1 cellular context compared by ENCODE assay signal in genomic region chr16:30957456-30958163, GRCh38.
A peak's percentile ranks its signal among the peaks of the same experiment; 100 is the strongest.
TF ChIP-seq lines count a peak whose summit lies in the region.

Gene SETD1A (plus strand): TSS chr16:30957754. CDS start chr16:30958732, 978 bp downstream.

TF ChIP-seq in HepG2, 621 proteins besides CTCF, POLR2A, EP300 and RAD21 (continued from another document and continues in another):
- TF ChIP-seq ZBTB14 (CRISPR knock-in tag; IDR thresholded peaks at IDR 0.05) (peak; percentile 87), NR2C2 (CRISPR knock-in tag; IDR thresholded peaks at IDR 0.05; ENCODE audit: borderline replicate concordance) (peak; percentile 93), UBTF (CRISPR knock-in tag; IDR thresholded peaks at IDR 0.05) (peak; percentile 55; the same call in 1 of the 2 replicates), ZNF547 (CRISPR knock-in tag; IDR thresholded peaks at IDR 0.05) (0 out of 2 replicates have a peak, but pooled peaks have one; percentile 16), BRF2 (CRISPR knock-in tag; IDR thresholded peaks at IDR 0.05) (peak; percentile 81; the same call in 1 of the 2 replicates), TCF7 (IDR thresholded peaks at IDR 0.05; ENCODE audit: low read depth) (0 out of 2 replicates have a peak, but pooled peaks have one; percentile 17), RBAK (CRISPR knock-in tag; IDR thresholded peaks at IDR 0.05) (no peak), ATF1 (CRISPR knock-in tag; IDR thresholded peaks at IDR 0.05) (peak; percentile 85), CREM (IDR thresholded peaks at IDR 0.05) (peak; percentile 87), CREM (CRISPR knock-in tag; IDR thresholded peaks at IDR 0.05) (no peak), CREB3 (CRISPR knock-in tag; IDR thresholded peaks at IDR 0.05) (no peak), ZNF607 (CRISPR knock-in tag; IDR thresholded peaks at IDR 0.05; ENCODE audit: borderline replicate concordance) (peak; percentile 75; the same call in 1 of the 2 replicates), ZNF891 (CRISPR knock-in tag; IDR thresholded peaks at IDR 0.05) (peak; percentile 88), MEIS2 (CRISPR knock-in tag; IDR thresholded peaks at IDR 0.05) (peak; percentile 65), HINFP (CRISPR knock-in tag; IDR thresholded peaks at IDR 0.05; ENCODE audit: low read depth) (peak; percentile 42; the same call in 1 of the 2 replicates), ZNF230 (CRISPR knock-in tag; IDR thresholded peaks at IDR 0.05) (peak; percentile 84; the same call in 1 of the 2 replicates), KAT8 (CRISPR knock-in tag; IDR thresholded peaks at IDR 0.05) (peak; percentile 74), ZNF589 (CRISPR knock-in tag; conservative IDR thresholded peaks at IDR 0.05) (no peak), HNRNPLL (IDR thresholded peaks at IDR 0.05; ENCODE audit: low read depth, low read length, poor library complexity, severe bottlenecking) (peak; percentile 69), BCL6 (CRISPR knock-in tag; IDR thresholded peaks at IDR 0.05) (peak; percentile 32; the same call in 1 of the 2 replicates), GATAD1 (CRISPR knock-in tag; IDR thresholded peaks at IDR 0.05) (peak; percentile 94), MAFK (conservative IDR thresholded peaks at IDR 0.05 in 1 of 2, IDR thresholded peaks at IDR 0.05 in 1 of 2; ENCODE audit: low read length in 2 of 2) (0 out of 4 replicates have a peak, but pooled peaks of 1 of the 2 experiments have one; percentile 2), ZC3H13 (CRISPR knock-in tag; IDR thresholded peaks at IDR 0.05) (peak; percentile 79; the same call in 1 of the 2 replicates), ZNF780A (CRISPR knock-in tag; IDR thresholded peaks at IDR 0.05) (0 out of 2 replicates have a peak, but pooled peaks have one; percentile 67), ZNF281 (CRISPR knock-in tag; IDR thresholded peaks at IDR 0.05; ENCODE audit: borderline replicate concordance) (peak; percentile 28; the same call in 1 of the 2 replicates), ZNF121 (CRISPR knock-in tag; IDR thresholded peaks at IDR 0.05) (peak; percentile 37; the same call in 1 of the 2 replicates), KDM5B (CRISPR knock-in tag; IDR thresholded peaks at IDR 0.05; ENCODE audit: borderline replicate concordance) (peak; percentile 75; the same call in 1 of the 2 replicates), KDM4B (CRISPR knock-in tag; IDR thresholded peaks at IDR 0.05) (no peak), NKX3-1 (CRISPR knock-in tag; IDR thresholded peaks at IDR 0.05) (0 out of 2 replicates have a peak, but pooled peaks have one; percentile 74), TARDBP (CRISPR knock-in tag; IDR thresholded peaks at IDR 0.05) (peak; percentile 61; the same call in 1 of the 2 replicates), ZNF333 (CRISPR knock-in tag; IDR thresholded peaks at IDR 0.05; ENCODE audit: borderline replicate concordance) (peak; percentile 74; the same call in 1 of the 2 replicates), SIN3B (IDR thresholded peaks at IDR 0.05; ENCODE audit: low read length) (0 out of 2 replicates have a peak, but pooled peaks have one; percentile 28), GABPB1 (CRISPR knock-in tag; IDR thresholded peaks at IDR 0.05) (peak; percentile 87), ZNF558 (CRISPR knock-in tag; IDR thresholded peaks at IDR 0.05; ENCODE audit: borderline replicate concordance) (peak; percentile 66; the same call in 1 of the 2 replicates), DMAP1 (CRISPR knock-in tag; IDR thresholded peaks at IDR 0.05) (peak; percentile 83), ZNF468 (CRISPR knock-in tag; IDR thresholded peaks at IDR 0.05) (no peak), MAZ (IDR thresholded peaks at IDR 0.05; ENCODE audit: borderline replicate concordance, low read depth, low read length) (peak; percentile 97), MAZ (CRISPR knock-in tag; IDR thresholded peaks at IDR 0.05; ENCODE audit: low read depth) (peak; percentile 97), ZMAT3 (CRISPR knock-in tag; conservative IDR thresholded peaks at IDR 0.05) (no peak; the same call in 1 of the 2 replicates), CSRNP1 (CRISPR knock-in tag; IDR thresholded peaks at IDR 0.05) (no peak), PHB2 (IDR thresholded peaks at IDR 0.05; ENCODE audit: partially characterized antibody) (no peak), PTBP1 (IDR thresholded peaks at IDR 0.05; ENCODE audit: low read depth, low read length, poor library complexity, severe bottlenecking) (no peak), PBX3 (CRISPR knock-in tag; IDR thresholded peaks at IDR 0.05; ENCODE audit: borderline replicate concordance) (no peak), ZNF382 (CRISPR knock-in tag; IDR thresholded peaks at IDR 0.05; ENCODE audit: borderline replicate concordance) (no peak)
- TF ChIP-seq, protein P1, sequence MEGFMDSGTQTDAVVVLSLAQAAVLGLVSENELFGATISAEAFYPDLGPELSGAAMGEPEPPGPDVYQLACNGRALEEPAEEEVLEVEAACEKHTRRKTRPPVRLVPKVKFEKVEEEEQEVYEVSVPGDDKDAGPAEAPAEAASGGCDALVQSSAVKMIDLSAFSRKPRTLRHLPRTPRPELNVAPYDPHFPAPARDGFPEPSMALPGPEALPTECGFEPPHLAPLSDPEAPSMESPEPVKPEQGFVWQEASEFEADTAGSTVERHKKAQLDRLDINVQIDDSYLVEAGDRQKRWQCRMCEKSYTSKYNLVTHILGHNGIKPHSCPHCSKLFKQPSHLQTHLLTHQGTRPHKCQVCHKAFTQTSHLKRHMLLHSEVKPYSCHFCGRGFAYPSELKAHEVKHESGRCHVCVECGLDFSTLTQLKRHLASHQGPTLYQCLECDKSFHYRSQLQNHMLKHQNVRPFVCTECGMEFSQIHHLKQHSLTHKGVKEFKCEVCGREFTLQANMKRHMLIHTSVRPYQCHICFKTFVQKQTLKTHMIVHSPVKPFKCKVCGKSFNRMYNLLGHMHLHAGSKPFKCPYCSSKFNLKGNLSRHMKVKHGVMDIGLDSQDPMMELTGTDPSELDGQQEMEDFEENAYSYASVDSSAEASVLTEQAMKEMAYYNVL (CRISPR knock-in tag; IDR thresholded peaks at IDR 0.05; ENCODE audit: borderline replicate concordance) = peak; percentile 10; the same call in 1 of the 2 replicates
- TF ChIP-seq, protein P2, sequence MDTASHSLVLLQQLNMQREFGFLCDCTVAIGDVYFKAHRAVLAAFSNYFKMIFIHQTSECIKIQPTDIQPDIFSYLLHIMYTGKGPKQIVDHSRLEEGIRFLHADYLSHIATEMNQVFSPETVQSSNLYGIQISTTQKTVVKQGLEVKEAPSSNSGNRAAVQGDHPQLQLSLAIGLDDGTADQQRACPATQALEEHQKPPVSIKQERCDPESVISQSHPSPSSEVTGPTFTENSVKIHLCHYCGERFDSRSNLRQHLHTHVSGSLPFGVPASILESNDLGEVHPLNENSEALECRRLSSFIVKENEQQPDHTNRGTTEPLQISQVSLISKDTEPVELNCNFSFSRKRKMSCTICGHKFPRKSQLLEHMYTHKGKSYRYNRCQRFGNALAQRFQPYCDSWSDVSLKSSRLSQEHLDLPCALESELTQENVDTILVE (CRISPR knock-in tag; IDR thresholded peaks at IDR 0.05) = peak; percentile 92
